ENCODE assay signal across 10 cellular contexts in genomic region chr15:77818484-77819270, GRCh38.
A peak's percentile ranks its signal among the peaks of the same experiment; 100 is the strongest.
DNase-seq lines count a peak whose midpoint lies in the region; ATAC-seq and TF ChIP-seq lines count a peak whose summit lies in the region.
"Had no signal": no experiment of that assay in that cellular context is flagged by ENCODE, and none has a peak within 500 bp of the region (broad histone marks: within the 10 kb centered on the region; RNA-seq: fewer than 3 reads in every experiment).

No MANE protein-coding gene starts in this region.

- no peak for TF ChIP-seq CTCF in RWPE2 (IDR thresholded peaks at IDR 0.05; ENCODE audit: poor library complexity, severe bottlenecking)
- TF ChIP-seq CTCF in foreskin fibroblast (IDR thresholded peaks at IDR 0.05; ENCODE audit: low read depth, low read length), result no peak

- WGBS in thymus, result 8% methylated on average over 81 of the region's 81 CpGs

- H3K4me1 ChIP-seq in RWPE2 (ENCODE audit: insufficient read depth, poor library complexity, severe bottlenecking), result no peaks in the 10 kb centered on the region
- H3K4me1 ChIP-seq in iPS-20b (ENCODE audit: insufficient read depth, low read length), result peaks cover 12% of the 10 kb centered on the region
- no peaks in the 10 kb centered on the region for H3K4me1 ChIP-seq in thymus (ENCODE audit: control insufficient read depth, insufficient read depth, low read length)

- no peaks in the 10 kb centered on the region for H3K9me3 ChIP-seq in RWPE2 (ENCODE audit: severe bottlenecking)
- no peaks in the 10 kb centered on the region for H3K9me3 ChIP-seq in iPS-20b (ENCODE audit: insufficient read depth, low read depth, low read length)
- no peaks in the 10 kb centered on the region for H3K9me3 ChIP-seq in thymus (ENCODE audit: control insufficient read depth)

- H3K27me3 ChIP-seq in RWPE2 (ENCODE audit: insufficient read depth, poor library complexity, severe bottlenecking) (peaks cover 34% of the 10 kb centered on the region), iPS-20b (ENCODE audit: insufficient read depth, low read length) (peaks cover 65% of the 10 kb centered on the region), thymus (ENCODE audit: control insufficient read depth, insufficient read depth) (peaks cover 55% of the 10 kb centered on the region)

- ATAC-seq in RWPE2 (ENCODE audit: low read depth) (no peak), GM21723 (IDR thresholded peaks at IDR 0.05; ENCODE audit: unreplicated experiment) (no peak)

- H3K4me3 ChIP-seq in RWPE2 (ENCODE audit: severe bottlenecking), result peak overlapping the region; percentile 37
- peak overlapping the region; percentile 46; the same call in 1 of the 2 replicates for H3K4me3 ChIP-seq in iPS-20b (ENCODE audit: low read length)
- H3K4me3 ChIP-seq in thymus (ENCODE audit: low read length), result peak overlapping the region; percentile 30
- H3K4me3 ChIP-seq in foreskin fibroblast (ENCODE audit: low read depth in 1 of 2, low read length in 2 of 2), result no peak overlapping the region

- in situ Hi-C loops in KBM-7 (cut with MboI; ENCODE audit: low pct_unique_long_range_greater_than_20kb, low sequenced_read_pairs), result no loop called here

- DNase-seq in NCI-H2227 (lab: John Stamatoyannopoulos, UW; ENCODE audit: unreplicated experiment), result peak; percentile 55
- no peak for DNase-seq in NCI-H2227 treated with DMSO at 0.1 percent for 48 hours (lab: John Stamatoyannopoulos, UW)
- no peak for DNase-seq in RWPE2 (ENCODE audit: low spot score)
- DNase-seq in foreskin fibroblast, result no peak
- no peak for DNase-seq in KBM-7
- DNase-seq: EL had no signal

- H3K9ac ChIP-seq in iPS-20b (ENCODE audit: low read depth, low read length), result no peak overlapping the region

- H3K27ac ChIP-seq in RWPE2 (ENCODE audit: poor library complexity, severe bottlenecking) (no peak overlapping the region), iPS-20b (ENCODE audit: low read length) (no peak overlapping the region), thymus (ENCODE audit: low read depth) (no peak overlapping the region)
- H3K27ac ChIP-seq: HL-60 had no signal

- H3K36me3 ChIP-seq in RWPE2 (ENCODE audit: low read depth) (no peaks in the 10 kb centered on the region), iPS-20b (ENCODE audit: insufficient read depth, low read depth, low read length) (no peaks in the 10 kb centered on the region), thymus (ENCODE audit: control insufficient read depth, insufficient read depth) (no peaks in the 10 kb centered on the region)

Comparison
In these comparisons a context has a peak if more than half of its experiments do, and no peak if none do; other contexts are left out.
1. H3K4me3 ChIP-seq: peak in RWPE2 (single experiment), iPS-20b (single experiment) and thymus (single experiment); none in foreskin fibroblast (0 of 2).